ENCODE assay signal across 12 cellular contexts in genomic region chr12:109495012-109495411, GRCh38. TPM values are rescaled to one million over a fixed set of nuclear protein-coding genes. Genes with fewer than 3 reads are reported as not detected.
DNase-seq lines count a peak whose midpoint lies in the region; ATAC-seq and TF ChIP-seq lines count a peak whose summit lies in the region.
"Had no signal": no experiment of that assay in that cellular context is flagged by ENCODE, and none has a peak within 500 bp of the region (broad histone marks: within the 10 kb centered on the region; RNA-seq: fewer than 3 reads in every experiment).

No MANE protein-coding gene starts in this region.

- H3K4me3 Mint-ChIP-seq in activated naive CD8-positive, alpha-beta T cell treated with anti-CD3 and anti-CD28 coated beads, Interleukin-2, amount 10 ng/mL, durations not matched to agents 7 days and 5 days = no peak overlapping the region
- no peak overlapping the region for H3K4me3 Mint-ChIP-seq in activated naive CD8-positive, alpha-beta T cell treated with anti-CD3 and anti-CD28 coated beads for 36 hours
- H3K4me3 Mint-ChIP-seq in activated CD8-positive, alpha-beta T cell treated with anti-CD3 and anti-CD28 coated beads for 36 hours = no peak overlapping the region
- no peak overlapping the region for H3K4me3 Mint-ChIP-seq in glutamatergic neuron (ENCODE audit: unreplicated experiment)
- no peak overlapping the region for H3K4me3 Mint-ChIP-seq in T-helper 17 cell
- H3K4me3 Mint-ChIP-seq: B cell; CD4-positive, alpha-beta T cell had no signal

- peaks cover 12% of the 10 kb centered on the region for H3K4me1 Mint-ChIP-seq in activated naive CD8-positive, alpha-beta T cell treated with anti-CD3 and anti-CD28 coated beads, Interleukin-2, amount 10 ng/mL, durations not matched to agents 7 days and 5 days
- H3K4me1 Mint-ChIP-seq in activated naive CD8-positive, alpha-beta T cell treated with anti-CD3 and anti-CD28 coated beads for 36 hours = peaks cover 5% of the 10 kb centered on the region
- H3K4me1 Mint-ChIP-seq in activated CD8-positive, alpha-beta T cell treated with anti-CD3 and anti-CD28 coated beads for 36 hours (ENCODE audit: low read depth) = peaks cover 5% of the 10 kb centered on the region
- no peaks in the 10 kb centered on the region for H3K4me1 Mint-ChIP-seq in glutamatergic neuron (ENCODE audit: low read depth, unreplicated experiment)
- H3K4me1 Mint-ChIP-seq in T-helper 17 cell = peaks cover 2% of the 10 kb centered on the region
- H3K4me1 Mint-ChIP-seq: B cell had no signal

- ATAC-seq in activated naive CD8-positive, alpha-beta T cell treated with anti-CD3 and anti-CD28 coated beads, Interleukin-2, amount 10 ng/mL, durations not matched to agents 7 days and 5 days (ENCODE audit: low read depth) = peak; percentile 84
- ATAC-seq in activated CD8-positive, alpha-beta T cell treated with anti-CD3 and anti-CD28 coated beads for 36 hours = no peak
- no peak for ATAC-seq in HG03159 (IDR thresholded peaks at IDR 0.05; ENCODE audit: unreplicated experiment)
- no peak for ATAC-seq in T-helper 17 cell

- no peak for DNase-seq in activated naive CD8-positive, alpha-beta T cell treated with anti-CD3 and anti-CD28 coated beads, Interleukin-2, amount 10 ng/mL, durations not matched to agents 7 days and 5 days
- no peak for DNase-seq in activated naive CD8-positive, alpha-beta T cell treated with anti-CD3 and anti-CD28 coated beads for 36 hours
- no peak for DNase-seq in activated CD8-positive, alpha-beta T cell treated with anti-CD3 and anti-CD28 coated beads for 36 hours
- DNase-seq in glutamatergic neuron (no peak), activated T-cell treated with anti-CD3 and anti-CD28 coated beads for 4 hours (no peak), T-helper 17 cell (no peak)
- DNase-seq: C1 segment of cervical spinal cord; CD4-positive, alpha-beta T cell; DMS79 had no signal

- peak overlapping the region; percentile 44 for H3K27ac Mint-ChIP-seq in activated naive CD8-positive, alpha-beta T cell treated with anti-CD3 and anti-CD28 coated beads, Interleukin-2, amount 10 ng/mL, durations not matched to agents 7 days and 5 days
- H3K27ac Mint-ChIP-seq in activated naive CD8-positive, alpha-beta T cell treated with anti-CD3 and anti-CD28 coated beads for 36 hours = no peak overlapping the region
- H3K27ac Mint-ChIP-seq in activated CD8-positive, alpha-beta T cell treated with anti-CD3 and anti-CD28 coated beads for 36 hours = peak overlapping the region; percentile 16
- H3K27ac Mint-ChIP-seq in glutamatergic neuron (ENCODE audit: unreplicated experiment) (peak overlapping the region; percentile 37), T-helper 17 cell (no peak overlapping the region)
- H3K27ac Mint-ChIP-seq: B cell; CD4-positive, alpha-beta T cell had no signal

- intact Hi-C loops in activated CD8-positive, alpha-beta T cell treated with anti-CD3 and anti-CD28 coated beads for 36 hours (cut with micrococcal nuclease) = no loop called here

- POLR2A ChIA-PET in activated naive CD8-positive, alpha-beta T cell treated with anti-CD3 and anti-CD28 coated beads, Interleukin-2, amount 10 ng/mL, durations not matched to agents 7 days and 5 days (lab: Charles Lee) = no interaction called here
- POLR2A ChIA-PET in activated CD8-positive, alpha-beta T cell treated with anti-CD3 and anti-CD28 coated beads for 36 hours (lab: Charles Lee) = interaction anchor here (2.1 kb wide), 1 partner anchor 18 kb away, joined by 6 read pairs; the partner anchor contains the start of genes KCTD10 and UBE3B

- H3K36me3 Mint-ChIP-seq in activated naive CD8-positive, alpha-beta T cell treated with anti-CD3 and anti-CD28 coated beads, Interleukin-2, amount 10 ng/mL, durations not matched to agents 7 days and 5 days = peaks cover 16% of the 10 kb centered on the region
- H3K36me3 Mint-ChIP-seq in activated naive CD8-positive, alpha-beta T cell treated with anti-CD3 and anti-CD28 coated beads for 36 hours = peaks cover 27% of the 10 kb centered on the region
- peaks cover 28% of the 10 kb centered on the region for H3K36me3 Mint-ChIP-seq in activated CD8-positive, alpha-beta T cell treated with anti-CD3 and anti-CD28 coated beads for 36 hours (ENCODE audit: low read depth)
- H3K36me3 Mint-ChIP-seq in glutamatergic neuron (ENCODE audit: unreplicated experiment) = peaks cover 13% of the 10 kb centered on the region
- H3K36me3 Mint-ChIP-seq in T-helper 17 cell (ENCODE audit: low read depth) = peaks cover 17% of the 10 kb centered on the region

- TF ChIP-seq CTCF in activated CD8-positive, alpha-beta T cell treated with anti-CD3 and anti-CD28 coated beads for 36 hours (IDR thresholded peaks at IDR 0.05) = no peak
- TF ChIP-seq CTCF in glutamatergic neuron (IDR thresholded peaks at IDR 0.05; ENCODE audit: partially characterized antibody, unreplicated experiment) = no peak

- H3K9me3 Mint-ChIP-seq in activated naive CD8-positive, alpha-beta T cell treated with anti-CD3 and anti-CD28 coated beads, Interleukin-2, amount 10 ng/mL, durations not matched to agents 7 days and 5 days = no peaks in the 10 kb centered on the region
- no peaks in the 10 kb centered on the region for H3K9me3 Mint-ChIP-seq in activated naive CD8-positive, alpha-beta T cell treated with anti-CD3 and anti-CD28 coated beads for 36 hours
- H3K9me3 Mint-ChIP-seq in activated CD8-positive, alpha-beta T cell treated with anti-CD3 and anti-CD28 coated beads for 36 hours = no peaks in the 10 kb centered on the region
- H3K9me3 Mint-ChIP-seq in glutamatergic neuron (ENCODE audit: unreplicated experiment) = no peaks in the 10 kb centered on the region
- H3K9me3 Mint-ChIP-seq: CD4-positive, alpha-beta T cell had no signal

- no peaks in the 10 kb centered on the region for H3K27me3 Mint-ChIP-seq in activated naive CD8-positive, alpha-beta T cell treated with anti-CD3 and anti-CD28 coated beads, Interleukin-2, amount 10 ng/mL, durations not matched to agents 7 days and 5 days
- no peaks in the 10 kb centered on the region for H3K27me3 Mint-ChIP-seq in activated naive CD8-positive, alpha-beta T cell treated with anti-CD3 and anti-CD28 coated beads for 36 hours
- H3K27me3 Mint-ChIP-seq in activated CD8-positive, alpha-beta T cell treated with anti-CD3 and anti-CD28 coated beads for 36 hours = no peaks in the 10 kb centered on the region
- no peaks in the 10 kb centered on the region for H3K27me3 Mint-ChIP-seq in glutamatergic neuron (ENCODE audit: unreplicated experiment)
- H3K27me3 Mint-ChIP-seq in T-helper 17 cell = no peaks in the 10 kb centered on the region
- H3K27me3 Mint-ChIP-seq: B cell; CD4-positive, alpha-beta T cell had no signal

- H3K9me3 ChIP-seq in T-helper 17 cell (ENCODE audit: control insufficient read depth, low read length, poor library complexity, severe bottlenecking) = no peaks in the 10 kb centered on the region
- H3K9me3 ChIP-seq: HAP-1 had no signal

- CTCF ChIA-PET in activated CD8-positive, alpha-beta T cell treated with anti-CD3 and anti-CD28 coated beads for 36 hours (lab: Charles Lee) = interaction anchor here (0.8 to 1.4 kb wide), 4 partner anchors 62 to 103 kb away, joined by 3 to 5 read pairs (median 3); no protein-coding TSS in a partner anchor

RNA-seq across cellular contexts. Expression of gene UBE3B, which starts 17.6 kb away (rescaled TPM):
- total RNA-seq in activated naive CD8-positive, alpha-beta T cell treated with anti-CD3 and anti-CD28 coated beads, Interleukin-2, amount 10 ng/mL, durations not matched to agents 7 days and 5 days = 10 to 100 TPM; 40.0 to 41.7 TPM
- 10 to 100 TPM; 23.4 to 23.5 TPM for total RNA-seq in activated naive CD8-positive, alpha-beta T cell treated with anti-CD3 and anti-CD28 coated beads for 36 hours
- 10 to 100 TPM; 22.5 to 24.9 TPM for total RNA-seq in activated CD8-positive, alpha-beta T cell treated with anti-CD3 and anti-CD28 coated beads for 36 hours
- total RNA-seq in glutamatergic neuron (ENCODE audit: unreplicated experiment) (44.2 TPM), T-helper 17 cell (10 to 100 TPM; 26.9 to 32.9 TPM)

RNA-seq across cellular contexts. Expression of gene KCTD10, which starts 17.9 kb away (rescaled TPM):
- total RNA-seq in activated naive CD8-positive, alpha-beta T cell treated with anti-CD3 and anti-CD28 coated beads, Interleukin-2, amount 10 ng/mL, durations not matched to agents 7 days and 5 days = 10 to 100 TPM; 34.8 to 39.8 TPM
- total RNA-seq in activated naive CD8-positive, alpha-beta T cell treated with anti-CD3 and anti-CD28 coated beads for 36 hours = 10 to 100 TPM; 47.6 to 48.9 TPM
- 10 to 100 TPM; 37.4 to 38.2 TPM for total RNA-seq in activated CD8-positive, alpha-beta T cell treated with anti-CD3 and anti-CD28 coated beads for 36 hours
- total RNA-seq in glutamatergic neuron (ENCODE audit: unreplicated experiment) (95.2 TPM), T-helper 17 cell (10 to 100 TPM; 19.5 to 35.2 TPM)

Comparison
In these comparisons a context has a peak if more than half of its experiments do, and no peak if none do; other contexts are left out.
1. H3K27ac Mint-ChIP-seq: peak in activated naive CD8-positive, alpha-beta T cell treated with anti-CD3 and anti-CD28 coated beads, Interleukin-2, amount 10 ng/mL, durations not matched to agents 7 days and 5 days (single experiment), activated CD8-positive, alpha-beta T cell treated with anti-CD3 and anti-CD28 coated beads for 36 hours (single experiment) and glutamatergic neuron (single experiment); none in activated naive CD8-positive, alpha-beta T cell treated with anti-CD3 and anti-CD28 coated beads for 36 hours (single experiment) and T-helper 17 cell (single experiment).